ENCODE assay signal across 8 cellular contexts in genomic region chr3:183427206-183428139, GRCh38. TPM values are rescaled to one million over a fixed set of nuclear protein-coding genes. Genes with fewer than 3 reads are reported as not detected.
DNase-seq lines count a peak whose midpoint lies in the region; ATAC-seq and TF ChIP-seq lines count a peak whose summit lies in the region.

No MANE protein-coding gene starts in this region.

- H3K36me3 ChIP-seq in adipocyte (ENCODE audit: control insufficient read depth, insufficient read depth, low read length, severe bottlenecking) = no peaks in the 10 kb centered on the region
- no peaks in the 10 kb centered on the region for H3K36me3 ChIP-seq in left lung
- no peaks in the 10 kb centered on the region for H3K36me3 ChIP-seq in thymus (ENCODE audit: control insufficient read depth, insufficient read depth)

- H2BK5ac ChIP-seq in H9 (ENCODE audit: insufficient read length, low read length) = no peak overlapping the region

- no peaks in the 10 kb centered on the region; the same call in 1 of the 2 replicates for H3K79me2 ChIP-seq in H9 (ENCODE audit: insufficient read depth, low read length)

- no peak for ATAC-seq in left lung
- ATAC-seq in HG03196 (IDR thresholded peaks at IDR 0.05; ENCODE audit: unreplicated experiment) = no peak

- H3K79me1 ChIP-seq in H9 (ENCODE audit: insufficient read depth, low read depth, low read length, poor library complexity, severe bottlenecking) = no peaks in the 10 kb centered on the region

- no peak overlapping the region for H3K27ac ChIP-seq in H9 (ENCODE audit: insufficient read length, low read depth, low read length)
- no peak overlapping the region for H3K27ac ChIP-seq in left lung
- no peak overlapping the region for H3K27ac ChIP-seq in thymus (ENCODE audit: low read depth)
- no peak overlapping the region for H3K27ac ChIP-seq in RWPE1

- H2BK120ac ChIP-seq in H9 (ENCODE audit: low read depth, low read length, poor library complexity, severe bottlenecking) = no peak overlapping the region

- H3K27me3 ChIP-seq in H9 (ENCODE audit: insufficient read depth, low read length) (no peaks in the 10 kb centered on the region; the same call in 1 of the 2 replicates), adipocyte (replicated peaks; ENCODE audit: control insufficient read depth, insufficient read depth, low read length) (peaks cover 53% of the 10 kb centered on the region), left lung (peaks cover 23 to 58% of the 10 kb centered on the region in 2 donors), thymus (ENCODE audit: control insufficient read depth, insufficient read depth) (peaks cover 12% of the 10 kb centered on the region)

- H3K9ac ChIP-seq in H9 (ENCODE audit: extremely low read depth, insufficient read length, low read length) (peak overlapping the region; percentile 74), adipocyte (ENCODE audit: low read length) (peak overlapping the region; percentile 10)

- H3K14ac ChIP-seq in H9 (ENCODE audit: insufficient read depth, low read length) = no peak overlapping the region; the same call in 1 of the 2 replicates

- peaks cover 21 to 22% of the 10 kb centered on the region in 2 experiments for H3K4me1 Mint-ChIP-seq in H9

- no peak overlapping the region for H4K8ac ChIP-seq in H9 (replicated peaks; ENCODE audit: insufficient read length, low read depth, low read length)

- peak overlapping the region; percentile 62 for H3K4me3 ChIP-seq in AG09309 (ENCODE audit: control insufficient read depth, low read depth, low read length)
- peak overlapping the region; percentile 78 for H3K4me3 ChIP-seq in adipocyte (ENCODE audit: low read length)
- H3K4me3 ChIP-seq in left lung = peak overlapping the region; percentile 48 to 67
- peak overlapping the region; percentile 49 for H3K4me3 ChIP-seq in thymus (ENCODE audit: low read length)

- H3K36me3 Mint-ChIP-seq in H9 (ENCODE audit: insufficient read depth in 1 of 3, low read depth in 3 of 3) = no peaks in the 10 kb centered on the region; a peak in 2 of 7 replicates

- peak overlapping the region; percentile 83 to 91 for H3K4me3 Mint-ChIP-seq in H9

- no peak overlapping the region for H3T11ph ChIP-seq in H9 (ENCODE audit: low read length)

- H4K5ac ChIP-seq in H9 (ENCODE audit: insufficient read length, low read depth, low read length) = no peak overlapping the region

- DNase-seq in AG09309 (ENCODE audit: low read depth) (no peak), H9 (peak; percentile 36), adipocyte (ENCODE audit: low read depth) (no peak), left lung (no peak), GM10266 (ENCODE audit: extremely low spot score) (no peak), RWPE1 (ENCODE audit: low spot score) (no peak)

- no peak overlapping the region for H2BK12ac ChIP-seq in H9 (ENCODE audit: insufficient read length, low read depth, low read length)

- H3K9me3 Mint-ChIP-seq in H9 = peaks cover 3% of the 10 kb centered on the region in 2 experiments; a peak in 1 of 5 replicates

- no peak overlapping the region for H3K18ac ChIP-seq in H9 (ENCODE audit: insufficient read length, low read depth, low read length)

- peaks cover 20% of the 10 kb centered on the region for H3K23me2 ChIP-seq in H9 (ENCODE audit: insufficient read length, low read depth, low read length, poor library complexity, severe bottlenecking)

- H3K56ac ChIP-seq in H9 (ENCODE audit: insufficient read length, low read depth, low read length) = no peak overlapping the region

- H3K23ac ChIP-seq in H9 (ENCODE audit: insufficient read length, low read depth, low read length) = no peak overlapping the region

- no peak overlapping the region for H4K91ac ChIP-seq in H9 (ENCODE audit: insufficient read length, low read depth, low read length)

- no peak overlapping the region for H2BK15ac ChIP-seq in H9 (ENCODE audit: low read depth, low read length)

- intact Hi-C loops in left lung (cut with DNase I) = no loop called here

- peak overlapping the region; percentile 80 for H3K4me2 ChIP-seq in H9 (ENCODE audit: insufficient read depth, insufficient read length, low read length)

- POLR2A ChIA-PET in RWPE1 (lab: Yijun Ruan, JAX; ENCODE audit: low non-redundant PET) = no interaction called here

- peaks cover 56% of the 10 kb centered on the region for H3K27me3 Mint-ChIP-seq in H9 (ENCODE audit: low read depth)

- H2BK20ac ChIP-seq in H9 (ENCODE audit: low read depth, low read length, poor library complexity, severe bottlenecking) = no peak overlapping the region

- H4K20me1 ChIP-seq in H9 (ENCODE audit: control insufficient read depth, insufficient read depth, insufficient read length) = no peaks in the 10 kb centered on the region

- no peak overlapping the region for H2AFZ ChIP-seq in H9 (ENCODE audit: low read length)

- peak overlapping the region in 1 of 3 experiments; percentile 72; a peak in 1 of 7 replicates for H3K27ac Mint-ChIP-seq in H9

- CTCF ChIA-PET in RWPE1 (lab: Yijun Ruan, JAX) = interaction anchor here (0.7 kb wide), 1 partner anchor 11 kb away, joined by 4 read pairs; no protein-coding TSS in a partner anchor

- no CpG with 5 or more reads among the region's 40 CpGs for WGBS in H9 (ENCODE audit: extremely low coverage, insufficient read length, low lambda C conversion rate)
- 21% methylated on average over 40 of the region's 40 CpGs for WGBS in thymus

- TF ChIP-seq CTCF in AG09309 (IDR thresholded peaks at IDR 0.05; ENCODE audit: control insufficient read depth, insufficient read depth, low read depth, low read length, missing control alignments) (no peak), H9 (conservative IDR thresholded peaks at IDR 0.05) (peak; percentile 33; the same call in 2 of the 3 replicates), left lung (IDR thresholded peaks at IDR 0.05) (no peak), GM10266 (IDR thresholded peaks at IDR 0.05; ENCODE audit: control insufficient read depth, insufficient read depth, low read depth, missing control alignments) (no peak), RWPE1 (conservative IDR thresholded peaks at IDR 0.05; ENCODE audit: low read depth) (no peak)

- no peak overlapping the region for H3K4ac ChIP-seq in H9 (ENCODE audit: low read depth, low read length)

- no peak overlapping the region for H2AK5ac ChIP-seq in H9 (ENCODE audit: insufficient read length, low read length)

- H3K9me3 ChIP-seq in H9 (ENCODE audit: control insufficient read depth, low read depth, low read length) = no peaks in the 10 kb centered on the region
- no peaks in the 10 kb centered on the region for H3K9me3 ChIP-seq in adipocyte (ENCODE audit: control insufficient read depth, low read length)
- H3K9me3 ChIP-seq in left lung = no peaks in the 10 kb centered on the region
- H3K9me3 ChIP-seq in thymus (ENCODE audit: control insufficient read depth) = no peaks in the 10 kb centered on the region

- H3K4me1 ChIP-seq in H9 (ENCODE audit: insufficient read depth, low read length) (no peaks in the 10 kb centered on the region), adipocyte (ENCODE audit: control insufficient read depth, insufficient read depth, low read length) (no peaks in the 10 kb centered on the region), left lung (peaks cover 6 to 17% of the 10 kb centered on the region in 2 donors), thymus (ENCODE audit: control insufficient read depth, insufficient read depth, low read length) (peaks cover 2% of the 10 kb centered on the region)

RNA-seq across cellular contexts. Expression of gene MCF2L2, which starts 0.9 kb away (rescaled TPM):
- total RNA-seq in H9 (2021) = 5.5 and 6.4 TPM in 2 replicates
- total RNA-seq in left lung = under 1 TPM; 0.41 to 0.52 TPM
- polyA plus RNA-seq in thymus = 1.0 TPM
